Comparison of ENCODE assay signal across 22 cellular contexts in the genomic region with DNA sequence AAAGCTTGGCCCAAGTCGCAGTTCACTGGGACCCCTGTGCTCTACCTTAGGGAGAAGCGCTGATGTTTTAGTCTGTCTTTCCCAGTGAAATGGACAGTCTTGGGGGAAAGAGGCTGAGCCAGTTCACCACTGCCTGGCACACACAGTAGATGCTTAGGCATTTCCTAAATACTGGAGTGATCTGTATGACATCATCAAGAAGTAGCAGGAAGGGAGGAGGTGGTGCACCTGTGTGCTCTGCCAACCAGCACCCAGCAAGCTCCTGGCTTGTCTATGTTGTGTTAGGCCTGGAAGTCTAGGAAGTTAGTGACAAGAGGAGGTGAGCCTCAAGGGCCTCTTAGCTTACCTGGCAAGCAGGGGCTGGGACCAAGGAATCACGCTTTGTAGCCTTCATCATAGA.
"Had no signal": no experiment of that assay in that cellular context is flagged by ENCODE, and none has a peak within 500 bp of the region (broad histone marks: within the 10 kb centered on the region; RNA-seq: fewer than 3 reads in every experiment).

No MANE protein-coding gene starts in this region.

- FAIRE-seq: keratinocyte had no signal

- H3K9ac ChIP-seq: neural progenitor cell had no signal

- H3K9me3 Mint-ChIP-seq: activated B cell treated with CpG ODN at 0.5 μM for 24 hours; activated CD4-positive, alpha-beta memory T cell treated with anti-CD3 and anti-CD28 coated beads, Interleukin-2, amount 10 ng/mL, durations not matched to agents 7 days and 5 days; activated naive CD8-positive, alpha-beta T cell treated with anti-CD3 and anti-CD28 coated beads, Interleukin-2, amount 10 ng/mL, durations not matched to agents 7 days and 5 days; activated T-helper 2 cell treated with anti-CD3 and anti-CD28 coated beads, Interferon-gamma antibody, Interleukin-2, Interleukin-4, amounts not matched to agents 10 μg/mL and 5 μg/mL and 100 μg/mL, durations not matched to agents 14 hours and 24 hours and 36 hours; naive B cell; neural progenitor cell; stimulated activated effector memory CD8-positive, alpha-beta T cell treated with anti-CD3 and anti-CD28 coated beads, Interleukin-12 subunit alpha, Interleukin-12 subunit beta, amount 100 ng/mL, for 72 hours; type B pancreatic cell had no signal

- H3K4me3 Mint-ChIP-seq: activated B cell treated with CpG ODN at 0.5 μM for 24 hours; activated CD4-positive, alpha-beta memory T cell treated with anti-CD3 and anti-CD28 coated beads, Interleukin-2, amount 10 ng/mL, durations not matched to agents 7 days and 5 days; activated naive CD8-positive, alpha-beta T cell treated with anti-CD3 and anti-CD28 coated beads, Interleukin-2, amount 10 ng/mL, durations not matched to agents 7 days and 5 days; naive B cell; neural progenitor cell; stimulated activated effector memory CD8-positive, alpha-beta T cell treated with anti-CD3 and anti-CD28 coated beads, Interleukin-12 subunit alpha, Interleukin-12 subunit beta, amount 100 ng/mL, for 72 hours had no signal

- H3K27ac ChIP-seq: brain microvascular endothelial cell, left lung, neural progenitor cell, sigmoid colon, testis had no signal

- H3K36me3 ChIP-seq: brain microvascular endothelial cell, left lung, neural progenitor cell, sigmoid colon had no signal

- H2AFZ ChIP-seq: neural progenitor cell had no signal

- H3K27ac Mint-ChIP-seq: activated B cell treated with CpG ODN at 0.5 μM for 24 hours; activated CD4-positive, alpha-beta memory T cell treated with anti-CD3 and anti-CD28 coated beads, Interleukin-2, amount 10 ng/mL, durations not matched to agents 7 days and 5 days; activated naive CD8-positive, alpha-beta T cell treated with anti-CD3 and anti-CD28 coated beads, Interleukin-2, amount 10 ng/mL, durations not matched to agents 7 days and 5 days; activated T-helper 2 cell treated with anti-CD3 and anti-CD28 coated beads, Interferon-gamma antibody, Interleukin-2, Interleukin-4, amounts not matched to agents 10 μg/mL and 5 μg/mL and 100 μg/mL, durations not matched to agents 14 hours and 24 hours and 36 hours; naive B cell; neural progenitor cell; type B pancreatic cell had no signal

- H3K9me3 ChIP-seq: left lung, sigmoid colon, testis had no signal

- H3K4me3 ChIP-seq: left lung, neural progenitor cell, sigmoid colon, testis had no signal

- ATAC-seq: left lung; stimulated activated effector memory CD8-positive, alpha-beta T cell treated with anti-CD3 and anti-CD28 coated beads, Interleukin-12 subunit alpha, Interleukin-12 subunit beta, amount 100 ng/mL, for 72 hours had no signal

- H3K36me3 Mint-ChIP-seq: activated naive CD8-positive, alpha-beta T cell treated with anti-CD3 and anti-CD28 coated beads, Interleukin-2, amount 10 ng/mL, durations not matched to agents 7 days and 5 days; naive B cell; neural progenitor cell; stimulated activated effector memory CD8-positive, alpha-beta T cell treated with anti-CD3 and anti-CD28 coated beads, Interleukin-12 subunit alpha, Interleukin-12 subunit beta, amount 100 ng/mL, for 72 hours; type B pancreatic cell had no signal

- DNase-seq: activated B cell treated with CpG ODN at 0.5 μM for 24 hours; activated CD4-positive, alpha-beta memory T cell treated with anti-CD3 and anti-CD28 coated beads, Interleukin-2, amount 10 ng/mL, durations not matched to agents 7 days and 5 days; activated CD4-positive, alpha-beta T cell treated with anti-CD3 and anti-CD28 coated beads for 4 hours; activated naive CD4-positive, alpha-beta T cell treated with Interleukin-2 at 50 U/mL for 16 hours; activated naive CD8-positive, alpha-beta T cell treated with anti-CD3 and anti-CD28 coated beads, Interleukin-2, amount 10 ng/mL, durations not matched to agents 7 days and 5 days; activated T-cell treated with anti-CD3 and anti-CD28 coated beads, Interleukin-2, amount 50 U/mL, for 1 hour; brain microvascular endothelial cell; cerebellar nuclear complex; effector CD8-positive, alpha-beta T cell; hypothalamus; left lung; naive B cell; sigmoid colon; stimulated activated CD4-positive, alpha-beta T cell treated with anti-CD3 and anti-CD28 coated beads, Interleukin-4, amount 100 ng/mL, for 24 hours; T-helper 1 cell; T-helper 9 cell; testis had no signal

- H3K4me1 ChIP-seq: sigmoid colon had no signal

- H3K27me3 Mint-ChIP-seq: activated B cell treated with CpG ODN at 0.5 μM for 24 hours, naive B cell, type B pancreatic cell had no signal

- H3K4me2 ChIP-seq: neural progenitor cell had no signal

- H3K27me3 ChIP-seq: brain microvascular endothelial cell, left lung, sigmoid colon, testis had no signal

- H3K4me1 Mint-ChIP-seq: activated B cell treated with CpG ODN at 0.5 μM for 24 hours; activated CD4-positive, alpha-beta memory T cell treated with anti-CD3 and anti-CD28 coated beads, Interleukin-2, amount 10 ng/mL, durations not matched to agents 7 days and 5 days; activated naive CD8-positive, alpha-beta T cell treated with anti-CD3 and anti-CD28 coated beads, Interleukin-2, amount 10 ng/mL, durations not matched to agents 7 days and 5 days; naive B cell; stimulated activated effector memory CD8-positive, alpha-beta T cell treated with anti-CD3 and anti-CD28 coated beads, Interleukin-12 subunit alpha, Interleukin-12 subunit beta, amount 100 ng/mL, for 72 hours had no signal
